In the genomic region with DNA sequence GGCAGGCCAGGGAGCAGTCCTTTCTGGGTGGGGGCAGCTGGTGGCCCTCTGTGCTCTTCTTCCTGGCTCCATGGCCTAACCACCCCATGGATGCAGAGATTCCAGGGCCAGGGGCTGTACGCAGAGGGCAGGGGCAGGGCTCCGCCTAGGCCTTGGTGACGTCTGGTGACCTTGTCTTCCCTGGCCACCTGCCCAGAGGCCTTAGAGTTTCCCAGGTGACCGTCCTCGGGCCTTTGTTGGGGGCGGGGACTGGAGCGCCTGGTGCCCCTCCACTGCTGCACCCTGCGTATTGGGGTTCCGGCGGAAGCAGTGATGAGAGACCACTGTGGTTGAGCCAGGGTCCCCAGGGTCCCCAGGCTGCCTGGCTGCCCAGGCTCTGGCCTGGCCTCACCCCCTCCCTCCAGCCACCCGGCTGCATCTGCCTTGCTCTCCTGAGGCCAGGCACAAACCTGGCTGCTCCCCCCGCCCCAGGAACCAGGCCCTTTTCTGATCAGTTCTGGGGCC, we compare ENCODE assay signal across 1 cellular context.
TF ChIP-seq lines count a peak whose summit lies in the region.

No MANE protein-coding gene starts in this region.

TF ChIP-seq in HepG2, 621 proteins besides CTCF, POLR2A, EP300 and RAD21 (continued from another document):
- TF ChIP-seq, protein P1, sequence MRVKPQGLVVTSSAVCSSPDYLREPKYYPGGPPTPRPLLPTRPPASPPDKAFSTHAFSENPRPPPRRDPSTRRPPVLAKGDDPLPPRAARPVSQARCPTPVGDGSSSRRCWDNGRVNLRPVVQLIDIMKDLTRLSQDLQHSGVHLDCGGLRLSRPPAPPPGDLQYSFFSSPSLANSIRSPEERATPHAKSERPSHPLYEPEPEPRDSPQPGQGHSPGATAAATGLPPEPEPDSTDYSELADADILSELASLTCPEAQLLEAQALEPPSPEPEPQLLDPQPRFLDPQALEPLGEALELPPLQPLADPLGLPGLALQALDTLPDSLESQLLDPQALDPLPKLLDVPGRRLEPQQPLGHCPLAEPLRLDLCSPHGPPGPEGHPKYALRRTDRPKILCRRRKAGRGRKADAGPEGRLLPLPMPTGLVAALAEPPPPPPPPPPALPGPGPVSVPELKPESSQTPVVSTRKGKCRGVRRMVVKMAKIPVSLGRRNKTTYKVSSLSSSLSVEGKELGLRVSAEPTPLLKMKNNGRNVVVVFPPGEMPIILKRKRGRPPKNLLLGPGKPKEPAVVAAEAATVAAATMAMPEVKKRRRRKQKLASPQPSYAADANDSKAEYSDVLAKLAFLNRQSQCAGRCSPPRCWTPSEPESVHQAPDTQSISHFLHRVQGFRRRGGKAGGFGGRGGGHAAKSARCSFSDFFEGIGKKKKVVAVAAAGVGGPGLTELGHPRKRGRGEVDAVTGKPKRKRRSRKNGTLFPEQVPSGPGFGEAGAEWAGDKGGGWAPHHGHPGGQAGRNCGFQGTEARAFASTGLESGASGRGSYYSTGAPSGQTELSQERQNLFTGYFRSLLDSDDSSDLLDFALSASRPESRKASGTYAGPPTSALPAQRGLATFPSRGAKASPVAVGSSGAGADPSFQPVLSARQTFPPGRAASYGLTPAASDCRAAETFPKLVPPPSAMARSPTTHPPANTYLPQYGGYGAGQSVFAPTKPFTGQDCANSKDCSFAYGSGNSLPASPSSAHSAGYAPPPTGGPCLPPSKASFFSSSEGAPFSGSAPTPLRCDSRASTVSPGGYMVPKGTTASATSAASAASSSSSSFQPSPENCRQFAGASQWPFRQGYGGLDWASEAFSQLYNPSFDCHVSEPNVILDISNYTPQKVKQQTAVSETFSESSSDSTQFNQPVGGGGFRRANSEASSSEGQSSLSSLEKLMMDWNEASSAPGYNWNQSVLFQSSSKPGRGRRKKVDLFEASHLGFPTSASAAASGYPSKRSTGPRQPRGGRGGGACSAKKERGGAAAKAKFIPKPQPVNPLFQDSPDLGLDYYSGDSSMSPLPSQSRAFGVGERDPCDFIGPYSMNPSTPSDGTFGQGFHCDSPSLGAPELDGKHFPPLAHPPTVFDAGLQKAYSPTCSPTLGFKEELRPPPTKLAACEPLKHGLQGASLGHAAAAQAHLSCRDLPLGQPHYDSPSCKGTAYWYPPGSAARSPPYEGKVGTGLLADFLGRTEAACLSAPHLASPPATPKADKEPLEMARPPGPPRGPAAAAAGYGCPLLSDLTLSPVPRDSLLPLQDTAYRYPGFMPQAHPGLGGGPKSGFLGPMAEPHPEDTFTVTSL (CRISPR knock-in tag; IDR thresholded peaks at IDR 0.05; ENCODE audit: borderline replicate concordance): no peak
- no peak for TF ChIP-seq RXRB (CRISPR knock-in tag; IDR thresholded peaks at IDR 0.05; ENCODE audit: borderline replicate concordance)
- TF ChIP-seq, protein P2, sequence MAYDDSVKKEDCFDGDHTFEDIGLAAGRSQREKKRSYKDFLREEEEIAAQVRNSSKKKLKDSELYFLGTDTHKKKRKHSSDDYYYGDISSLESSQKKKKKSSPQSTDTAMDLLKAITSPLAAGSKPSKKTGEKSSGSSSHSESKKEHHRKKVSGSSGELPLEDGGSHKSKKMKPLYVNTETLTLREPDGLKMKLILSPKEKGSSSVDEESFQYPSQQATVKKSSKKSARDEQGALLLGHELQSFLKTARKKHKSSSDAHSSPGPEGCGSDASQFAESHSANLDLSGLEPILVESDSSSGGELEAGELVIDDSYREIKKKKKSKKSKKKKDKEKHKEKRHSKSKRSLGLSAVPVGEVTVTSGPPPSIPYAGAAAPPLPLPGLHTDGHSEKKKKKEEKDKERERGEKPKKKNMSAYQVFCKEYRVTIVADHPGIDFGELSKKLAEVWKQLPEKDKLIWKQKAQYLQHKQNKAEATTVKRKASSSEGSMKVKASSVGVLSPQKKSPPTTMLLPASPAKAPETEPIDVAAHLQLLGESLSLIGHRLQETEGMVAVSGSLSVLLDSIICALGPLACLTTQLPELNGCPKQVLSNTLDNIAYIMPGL (CRISPR knock-in tag; IDR thresholded peaks at IDR 0.05; ENCODE audit: borderline replicate concordance in 1 of 2, low read depth in 1 of 2): no peak
